Comparison of ENCODE assay signal across 23 cellular contexts in the genomic region with DNA sequence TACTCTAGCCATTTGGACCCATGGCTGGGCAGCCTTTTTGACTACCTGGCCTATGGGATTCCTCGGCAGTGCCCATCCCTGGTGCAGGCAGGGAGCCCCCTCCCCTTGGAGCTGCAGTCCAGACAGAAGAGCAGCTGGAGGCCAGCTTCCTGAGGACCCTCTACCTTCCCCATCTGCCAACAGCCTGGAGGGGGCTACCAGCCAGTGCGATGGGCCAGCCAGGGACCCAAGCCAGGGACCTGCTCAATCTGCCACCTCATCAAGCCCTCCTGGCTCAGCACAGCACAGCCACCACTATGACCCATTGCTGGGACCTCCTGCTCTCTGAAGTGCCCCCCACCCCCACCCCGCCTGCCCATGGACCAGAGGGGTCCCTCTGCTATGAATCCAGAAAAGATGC.
"Had no signal": no experiment of that assay in that cellular context is flagged by ENCODE, and none has a peak within 500 bp of the region (broad histone marks: within the 10 kb centered on the region; RNA-seq: fewer than 3 reads in every experiment).

No MANE protein-coding gene starts in this region.

- H3K9me3 Mint-ChIP-seq: activated CD4-positive, alpha-beta memory T cell treated with anti-CD3 and anti-CD28 coated beads, Interleukin-2, amount 10 ng/mL, durations not matched to agents 7 days and 5 days; activated naive CD8-positive, alpha-beta T cell treated with anti-CD3 and anti-CD28 coated beads for 36 hours had no signal

- H3K27me3 ChIP-seq: brain microvascular endothelial cell had no signal

- H3K36me3 ChIP-seq: brain microvascular endothelial cell, WERI-Rb-1 had no signal

- H3K4me3 Mint-ChIP-seq: activated CD4-positive, alpha-beta memory T cell treated with anti-CD3 and anti-CD28 coated beads, Interleukin-2, amount 10 ng/mL, durations not matched to agents 7 days and 5 days; activated CD8-positive, alpha-beta memory T cell treated with anti-CD3 and anti-CD28 coated beads, Interleukin-2, amount 10 ng/mL, durations not matched to agents 7 days and 5 days; activated naive CD8-positive, alpha-beta T cell treated with anti-CD3 and anti-CD28 coated beads for 36 hours had no signal

- H3K4me3 ChIP-seq: PC-9 had no signal

- DNase-seq: activated CD4-positive, alpha-beta T cell treated with anti-CD3 and anti-CD28 coated beads for 1 hour; activated CD4-positive, CD25-positive, alpha-beta regulatory T cell; activated CD8-positive, alpha-beta memory T cell treated with anti-CD3 and anti-CD28 coated beads, Interleukin-2, amount 50 U/mL, for 48 hours; activated naive CD4-positive, alpha-beta T cell; activated naive CD4-positive, alpha-beta T cell treated with anti-CD3 and anti-CD28 coated beads, Interleukin-2, amount 50 U/mL, for 16 hours; amniotic stem cell; aorta; brain microvascular endothelial cell; NCI-H1105; NCI-H1417 treated with DMSO at 0.1 percent for 48 hours; NCI-H187 treated with DMSO at 0.1 percent for 48 hours; NCI-H2081; NCI-H510A; NCI-H526; NCI-H748 treated with DMSO at 0.1 percent for 48 hours; Right ventricle myocardium superior; SW 1271; T1000; WERI-Rb-1 had no signal

- H2AFZ ChIP-seq: PC-9 had no signal

- H3K27ac ChIP-seq: brain microvascular endothelial cell, PC-9, WERI-Rb-1 had no signal

- H3K36me3 Mint-ChIP-seq: activated naive CD8-positive, alpha-beta T cell treated with anti-CD3 and anti-CD28 coated beads for 36 hours had no signal

- H3K4me2 ChIP-seq: PC-9 had no signal

- H3K27ac Mint-ChIP-seq: activated CD4-positive, alpha-beta memory T cell treated with anti-CD3 and anti-CD28 coated beads, Interleukin-2, amount 10 ng/mL, durations not matched to agents 7 days and 5 days; activated CD8-positive, alpha-beta memory T cell treated with anti-CD3 and anti-CD28 coated beads, Interleukin-2, amount 10 ng/mL, durations not matched to agents 7 days and 5 days; activated naive CD8-positive, alpha-beta T cell treated with anti-CD3 and anti-CD28 coated beads for 36 hours had no signal
